In genomic region chr10:110446954-110447608, GRCh38 we compare ENCODE assay signal across 8 cellular contexts. TPM values are rescaled to one million over a fixed set of nuclear protein-coding genes. Genes with fewer than 3 reads are reported as not detected.
DNase-seq lines count a peak whose midpoint lies in the region; FAIRE-seq and TF ChIP-seq lines count a peak whose summit lies in the region.

No MANE protein-coding gene starts in this region.

- no peaks in the 10 kb centered on the region for H3K36me3 ChIP-seq in MG63
- H3K36me3 ChIP-seq in bronchial epithelial cell (ENCODE audit: control insufficient read depth, insufficient read depth, low read length): no peaks in the 10 kb centered on the region
- no peaks in the 10 kb centered on the region for H3K36me3 ChIP-seq in Caco-2 (ENCODE audit: control insufficient read depth, insufficient read depth, low read length)

- H3K4me1 Mint-ChIP-seq in Calu3 (ENCODE audit: low read depth, unreplicated experiment): peaks cover 16% of the 10 kb centered on the region
- H3K4me1 Mint-ChIP-seq in Caco-2 (ENCODE audit: low read depth, unreplicated experiment): peaks cover 11% of the 10 kb centered on the region

- intact Hi-C loops in Calu3 (cut with micrococcal nuclease; ENCODE audit: unreplicated experiment) (no loop called here), Caco-2 (cut with micrococcal nuclease; ENCODE audit: unreplicated experiment) (no loop called here)

- CTCF ChIA-PET in Calu3 (lab: Charles Lee) (no interaction called here), Caco-2 (lab: Charles Lee) (interaction anchor here (0.9 kb wide), 1 partner anchor 52 kb away, joined by 6 read pairs; no protein-coding TSS in a partner anchor)

- POLR2A ChIA-PET in Caco-2 (lab: Charles Lee): interaction anchor here (1.0 to 1.2 kb wide), 2 partner anchors 18 to 37 kb away, joined by 3 read pairs; no protein-coding TSS in a partner anchor

- H3K27me3 Mint-ChIP-seq in Calu3 (ENCODE audit: unreplicated experiment): no peaks in the 10 kb centered on the region
- no peaks in the 10 kb centered on the region for H3K27me3 Mint-ChIP-seq in Caco-2 (ENCODE audit: insufficient read depth, unreplicated experiment)

- no peaks in the 10 kb centered on the region for H3K4me1 ChIP-seq in Caco-2

- TF ChIP-seq CTCF in Calu3 (IDR thresholded peaks at IDR 0.05; ENCODE audit: unreplicated experiment) (no peak), bronchial epithelial cell (IDR thresholded peaks at IDR 0.05; ENCODE audit: insufficient read depth, low read length, severe bottlenecking) (peak; percentile 5), GM20000 (IDR thresholded peaks at IDR 0.05; ENCODE audit: extremely low read depth, missing control alignments) (no peak), Caco-2 (IDR thresholded peaks at IDR 0.05; ENCODE audit: insufficient read depth in 1 of 2, low read depth in 1 of 2, low read length in 1 of 2, severe bottlenecking in 1 of 2, unreplicated experiment in 1 of 2) (peak in 1 of 2 experiments; percentile 21)

- H3K4me3 ChIP-seq in MG63: no peak overlapping the region
- H3K4me3 ChIP-seq in bronchial epithelial cell (ENCODE audit: low read depth, low read length): no peak overlapping the region
- no peak overlapping the region for H3K4me3 ChIP-seq in Caco-2 (ENCODE audit: low read depth, low read length)

- H3K4me3 Mint-ChIP-seq in Calu3 (ENCODE audit: low read depth, unreplicated experiment) (no peak overlapping the region), Caco-2 (ENCODE audit: unreplicated experiment) (no peak overlapping the region)

- DNase-seq in Calu3 (no peak), MG63 (peak; percentile 93), bronchial epithelial cell (ENCODE audit: low read depth) (peak; percentile 96), myocyte (ENCODE audit: low read depth) (peak; percentile 94), GM20000 (ENCODE audit: low spot score) (no peak), Caco-2 (no peak)
- DNase-seq in stimulated activated CD4-positive, alpha-beta T cell treated with anti-CD3 and anti-CD28 coated beads, Interleukin-4, amount 100 ng/mL, for 1 hour: no peak
- no peak for DNase-seq in activated CD4-positive, alpha-beta T cell treated with anti-CD3 and anti-CD28 coated beads for 1 hour

- FAIRE-seq in bronchial epithelial cell (lab: Jason Lieb, UNC): peak; percentile 7

- H3K27me3 ChIP-seq in MG63 (no peaks in the 10 kb centered on the region), bronchial epithelial cell (ENCODE audit: control insufficient read depth, insufficient read depth, low read length) (no peaks in the 10 kb centered on the region), Caco-2 (replicated peaks; ENCODE audit: control insufficient read depth, insufficient read depth, low read length) (no peaks in the 10 kb centered on the region)

- no TSS peak for BruUV-seq in Calu3 (replicated peaks; lab: Mats Ljungman, UMichigan)
- BruUV-seq in Caco-2 (replicated peaks; lab: Mats Ljungman, UMichigan): no TSS peak

- peaks cover 4% of the 10 kb centered on the region for H3K9me3 Mint-ChIP-seq in Calu3 (ENCODE audit: low read depth, unreplicated experiment)
- H3K9me3 Mint-ChIP-seq in Caco-2 (ENCODE audit: unreplicated experiment): no peaks in the 10 kb centered on the region

- H3K9me3 ChIP-seq in MG63 (no peaks in the 10 kb centered on the region), Caco-2 (no peaks in the 10 kb centered on the region)

- peaks cover 5% of the 10 kb centered on the region for H3K36me3 Mint-ChIP-seq in Calu3 (ENCODE audit: insufficient read depth, unreplicated experiment)
- H3K36me3 Mint-ChIP-seq in Caco-2 (ENCODE audit: insufficient read depth, unreplicated experiment): peaks cover 5% of the 10 kb centered on the region

- H3K27ac Mint-ChIP-seq in Calu3 (ENCODE audit: unreplicated experiment): peak overlapping the region; percentile 62
- no peak overlapping the region for H3K27ac Mint-ChIP-seq in Caco-2 (ENCODE audit: unreplicated experiment)

RNA-seq across cellular contexts. Expression of gene DUSP5, which starts 50.6 kb away (rescaled TPM):
- total RNA-seq in Calu3 (2022) (34.0 and 55.8 TPM in 2 replicates), bronchial epithelial cell (40.1 and 115 TPM in 2 replicates), myocyte (6.4 and 10.0 TPM in 2 replicates), Caco-2 (2022) (15.0 and 18.4 TPM in 2 replicates)
- 0.59 TPM in 1 of 2 replicates, not detected in the other for total RNA-seq in MG63 (2014; rRNA removed; shearing (Covaris generic); ENCODE audit: low replicate concordance)
- 6.1 TPM for polyA plus RNA-seq in myocyte (2012)

Comparison
In these comparisons a context has a peak if more than half of its experiments do, and no peak if none do; other contexts are left out.
1. DNase-seq: peak in MG63 (single experiment), bronchial epithelial cell (single experiment) and myocyte (single experiment); none in Calu3 (single experiment), GM20000 (single experiment), Caco-2 (0 of 2), stimulated activated CD4-positive, alpha-beta T cell treated with anti-CD3 and anti-CD28 coated beads, Interleukin-4, amount 100 ng/mL, for 1 hour (single experiment) and activated CD4-positive, alpha-beta T cell treated with anti-CD3 and anti-CD28 coated beads for 1 hour (single experiment).